Comparison of ENCODE assay signal across 15 cellular contexts in the genomic region with DNA sequence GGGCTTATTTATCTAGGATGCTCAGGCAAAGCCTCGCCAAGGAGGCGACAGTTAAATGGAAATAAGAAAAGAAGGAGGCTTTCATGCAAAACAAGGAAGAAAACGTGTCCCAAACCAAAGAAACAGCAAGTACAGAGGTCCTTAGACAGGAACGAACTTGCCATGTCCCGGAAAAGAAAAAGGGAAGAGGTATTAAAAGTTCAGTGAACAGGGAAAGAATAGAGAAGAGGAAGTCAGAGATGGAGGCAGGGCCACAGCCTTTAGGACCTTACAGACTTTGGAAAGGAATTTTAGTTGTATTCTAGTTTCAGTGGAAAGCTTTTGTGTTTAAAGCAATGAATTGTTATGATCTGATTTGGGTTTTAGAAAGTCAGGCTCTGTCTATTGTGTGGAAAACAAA. TPM values are rescaled to one million over a fixed set of nuclear protein-coding genes. Genes with fewer than 3 reads are reported as not detected.
DNase-seq lines count a peak whose midpoint lies in the region; TF ChIP-seq lines count a peak whose summit lies in the region.
"Had no signal": no experiment of that assay in that cellular context is flagged by ENCODE, and none has a peak within 500 bp of the region (broad histone marks: within the 10 kb centered on the region; RNA-seq: fewer than 3 reads in every experiment).

No MANE protein-coding gene starts in this region.

- no peaks in the 10 kb centered on the region for H3K27me3 ChIP-seq in spleen (replicated peaks in 1 of 7)
- no peaks in the 10 kb centered on the region for H3K27me3 ChIP-seq in brain microvascular endothelial cell (replicated peaks)
- H3K27me3 ChIP-seq: hepatocyte, SJCRH30, stomach had no signal

- no peak overlapping the region for H3K4me3 Mint-ChIP-seq in activated T-cell treated with anti-CD3 and anti-CD28 coated beads, Interleukin-2, amount 50 U/mL, for 24 hours
- H3K4me3 Mint-ChIP-seq: neural crest cell had no signal

- in situ Hi-C loops in brain microvascular endothelial cell (cut with HindIII; ENCODE audit: low pct_ligation_motif_present, low sequenced_read_pairs) = no loop called here

- H3K36me3 Mint-ChIP-seq in activated T-cell treated with anti-CD3 and anti-CD28 coated beads, Interleukin-2, amount 50 U/mL, for 24 hours (ENCODE audit: low read depth) = no peaks in the 10 kb centered on the region

- no peaks in the 10 kb centered on the region for H3K27me3 Mint-ChIP-seq in activated T-cell treated with anti-CD3 and anti-CD28 coated beads, Interleukin-2, amount 50 U/mL, for 24 hours

- H3K9me3 ChIP-seq in spleen = no peaks in the 10 kb centered on the region
- H3K9me3 ChIP-seq: A549, SJCRH30, stomach had no signal

- DNase-seq in activated T-cell treated with anti-CD3 and anti-CD28 coated beads, Interleukin-2, amount 50 U/mL, for 24 hours = no peak
- DNase-seq in activated T-cell treated with anti-CD3 and anti-CD28 coated beads, Interleukin-2, amount 50 U/mL, for 1 hour = no peak
- DNase-seq in SKM-1 (lab: John Stamatoyannopoulos, UW; ENCODE audit: unreplicated experiment) (peak; percentile 84), epithelial cell of prostate (ENCODE audit: low read depth, low spot score) (no peak), spleen (no peak), lower leg skin (ENCODE audit: low spot score in 2 of 2) (no peak), brain microvascular endothelial cell (no peak), LoVo (ENCODE audit: low spot score) (no peak)
- DNase-seq: erythroblast, NCI-H2029 treated with DMSO at 0.1 percent for 48 hours, SJCRH30, stomach had no signal

- 43 to 60% (median 51%) methylated on average over 5 of the region's 5 CpGs for WGBS in spleen, 5 donors
- 64 to 67% methylated on average over 5 of the region's 5 CpGs for WGBS in lower leg skin, 2 donors

- TF ChIP-seq CTCF in spleen (IDR thresholded peaks at IDR 0.05 in 8 of 11, conservative IDR thresholded peaks at IDR 0.05 in 3 of 11) (no peak), lower leg skin (IDR thresholded peaks at IDR 0.05) (no peak), brain microvascular endothelial cell (IDR thresholded peaks at IDR 0.05; ENCODE audit: low read depth, low read length, missing control alignments) (no peak)

- H3K4me1 ChIP-seq in spleen = peaks cover 0 to 24% (median 4%) of the 10 kb centered on the region in 6 donors
- H3K4me1 ChIP-seq: A549, SJCRH30, stomach had no signal

- H3K27ac Mint-ChIP-seq in activated T-cell treated with anti-CD3 and anti-CD28 coated beads, Interleukin-2, amount 50 U/mL, for 24 hours = peak overlapping the region; percentile 34

- H3K4me3 ChIP-seq in spleen (peak overlapping the region in 1 of 8 donors; percentile 25), lower leg skin (ENCODE audit: low read depth, poor library complexity, severe bottlenecking) (no peak overlapping the region), brain microvascular endothelial cell (ENCODE audit: low read depth, low read length) (no peak overlapping the region)
- H3K4me3 ChIP-seq: A549, hepatocyte, SJCRH30, stomach had no signal

- TF ChIP-seq POLR2A in spleen (IDR thresholded peaks at IDR 0.05) = no peak
- no peak for TF ChIP-seq POLR2A in lower leg skin (IDR thresholded peaks at IDR 0.05)

- intact Hi-C loops in spleen (cut with DNase I; ENCODE audit: low total_unique reads) (no loop called here), lower leg skin (cut with DNase I; ENCODE audit: low total_unique reads) (loop anchor here (5.0 kb wide), 1 partner anchor 1503 kb away; no protein-coding TSS in a partner anchor)

- H3K9me3 Mint-ChIP-seq in activated T-cell treated with anti-CD3 and anti-CD28 coated beads, Interleukin-2, amount 50 U/mL, for 24 hours = no peaks in the 10 kb centered on the region
- H3K9me3 Mint-ChIP-seq: neural crest cell had no signal

- peak overlapping the region; percentile 73 for H3K27ac ChIP-seq in epithelial cell of prostate
- peak overlapping the region in 6 of 8 donors; percentile 0 to 71 (median 32) for H3K27ac ChIP-seq in spleen
- H3K27ac ChIP-seq in brain microvascular endothelial cell = no peak overlapping the region
- H3K27ac ChIP-seq: A549, hepatocyte, SJCRH30, stomach had no signal

- H3K36me3 ChIP-seq in spleen (no peaks in the 10 kb centered on the region), brain microvascular endothelial cell (replicated peaks) (no peaks in the 10 kb centered on the region)
- H3K36me3 ChIP-seq: SJCRH30, stomach had no signal

- peaks cover 16% of the 10 kb centered on the region for H3K4me1 Mint-ChIP-seq in activated T-cell treated with anti-CD3 and anti-CD28 coated beads, Interleukin-2, amount 50 U/mL, for 24 hours (ENCODE audit: low read depth)

RNA-seq across cellular contexts. Expression of a gene that starts 22.1 kb away (rescaled TPM):
- total RNA-seq in spleen (10 to 100 TPM; 14.3 to 43.4 (median 21.7) TPM), lower leg skin (10 to 100 TPM; 37.4 to 69.3 (median 42.7) TPM)
- polyA plus RNA-seq in spleen = 1 to 10 TPM in 1 of 3 donors, under 1 TPM in 2; 0.50 to 1.4 (median 0.80) TPM
